23 cellular contexts compared by ENCODE assay signal in genomic region chr11:83102806-83103205, GRCh38.
"Had no signal": no experiment of that assay in that cellular context is flagged by ENCODE, and none has a peak within 500 bp of the region (broad histone marks: within the 10 kb centered on the region; RNA-seq: fewer than 3 reads in every experiment).

No MANE protein-coding gene starts in this region.

- H3K27ac Mint-ChIP-seq: mesothelial cell of epicardium; nephron; neural progenitor cell; stimulated activated memory B cell treated with anti-CD40 and anti-IgM and Interleukin-4, amounts not matched to agents 10 μg/mL and 1 μg/mL and 100 μg/mL, for 72 hours; type B pancreatic cell had no signal

- H3K4me1 Mint-ChIP-seq: mesothelial cell of epicardium, nephron, neural progenitor cell had no signal

- DNase-seq: cortex of kidney; heart left ventricle; kidney; mesenchymal stem cell; mucosa of descending colon; naive B cell; right cardiac atrium; spleen; stimulated activated CD4-positive, alpha-beta T cell treated with anti-CD3 and anti-CD28 coated beads, Interleukin-4, amount 100 ng/mL, for 4 hours; stimulated activated naive CD8-positive, alpha-beta T cell treated with anti-CD3 and anti-CD28 coated beads, Interleukin-15, Interleukin-2, amounts not matched to agents 100 U/mL and 50 U/mL, for 24 hours; substantia nigra; testis; tibial artery had no signal

- H3K4me3 Mint-ChIP-seq: mesothelial cell of epicardium; naive B cell; nephron; neural progenitor cell; stimulated activated memory B cell treated with anti-CD40 and anti-IgM and Interleukin-4, amounts not matched to agents 10 μg/mL and 1 μg/mL and 100 μg/mL, for 72 hours; type B pancreatic cell had no signal

- FAIRE-seq: kidney had no signal

- H3K36me3 Mint-ChIP-seq: mesothelial cell of epicardium; naive B cell; neural progenitor cell; stimulated activated memory B cell treated with anti-CD40 and anti-IgM and Interleukin-4, amounts not matched to agents 10 μg/mL and 1 μg/mL and 100 μg/mL, for 72 hours; type B pancreatic cell had no signal

- H3K27me3 Mint-ChIP-seq: naive B cell; stimulated activated memory B cell treated with anti-CD40 and anti-IgM and Interleukin-4, amounts not matched to agents 10 μg/mL and 1 μg/mL and 100 μg/mL, for 72 hours had no signal

- H3K9me3 Mint-ChIP-seq: mesothelial cell of epicardium; naive B cell; nephron; neural progenitor cell; stimulated activated memory B cell treated with anti-CD40 and anti-IgM and Interleukin-4, amounts not matched to agents 10 μg/mL and 1 μg/mL and 100 μg/mL, for 72 hours; type B pancreatic cell had no signal

- H3K27ac ChIP-seq: gastroesophageal sphincter, heart left ventricle, hepatocyte, neural progenitor cell, parathyroid adenoma, prostate gland, skin epidermis, spleen, testis, tibial artery had no signal
